Comparison of ENCODE assay signal across 1 cellular context in genomic region chr2:158497486-158497885, GRCh38.
TF ChIP-seq lines count a peak whose summit lies in the region.

No MANE protein-coding gene starts in this region.

TF ChIP-seq in K562, 482 proteins besides CTCF, POLR2A, EP300 and RAD21 (continued from another document):
- TF ChIP-seq, protein P1, sequence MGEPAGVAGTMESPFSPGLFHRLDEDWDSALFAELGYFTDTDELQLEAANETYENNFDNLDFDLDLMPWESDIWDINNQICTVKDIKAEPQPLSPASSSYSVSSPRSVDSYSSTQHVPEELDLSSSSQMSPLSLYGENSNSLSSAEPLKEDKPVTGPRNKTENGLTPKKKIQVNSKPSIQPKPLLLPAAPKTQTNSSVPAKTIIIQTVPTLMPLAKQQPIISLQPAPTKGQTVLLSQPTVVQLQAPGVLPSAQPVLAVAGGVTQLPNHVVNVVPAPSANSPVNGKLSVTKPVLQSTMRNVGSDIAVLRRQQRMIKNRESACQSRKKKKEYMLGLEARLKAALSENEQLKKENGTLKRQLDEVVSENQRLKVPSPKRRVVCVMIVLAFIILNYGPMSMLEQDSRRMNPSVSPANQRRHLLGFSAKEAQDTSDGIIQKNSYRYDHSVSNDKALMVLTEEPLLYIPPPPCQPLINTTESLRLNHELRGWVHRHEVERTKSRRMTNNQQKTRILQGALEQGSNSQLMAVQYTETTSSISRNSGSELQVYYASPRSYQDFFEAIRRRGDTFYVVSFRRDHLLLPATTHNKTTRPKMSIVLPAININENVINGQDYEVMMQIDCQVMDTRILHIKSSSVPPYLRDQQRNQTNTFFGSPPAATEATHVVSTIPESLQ (CRISPR knock-in tag; IDR thresholded peaks at IDR 0.05), result no peak
- no peak for TF ChIP-seq BRCA1 (IDR thresholded peaks at IDR 0.05)
- TF ChIP-seq BRCA1 (CRISPR knock-in tag; IDR thresholded peaks at IDR 0.05), result no peak
- no peak for TF ChIP-seq HMGN3 (IDR thresholded peaks at IDR 0.05; ENCODE audit: borderline replicate concordance, extremely low read depth, insufficient read length, low read depth, low read length)
- no peak for TF ChIP-seq MED1 (CRISPR knock-in tag; IDR thresholded peaks at IDR 0.05; ENCODE audit: borderline replicate concordance)
